8 cellular contexts compared by ENCODE assay signal in the genomic region with DNA sequence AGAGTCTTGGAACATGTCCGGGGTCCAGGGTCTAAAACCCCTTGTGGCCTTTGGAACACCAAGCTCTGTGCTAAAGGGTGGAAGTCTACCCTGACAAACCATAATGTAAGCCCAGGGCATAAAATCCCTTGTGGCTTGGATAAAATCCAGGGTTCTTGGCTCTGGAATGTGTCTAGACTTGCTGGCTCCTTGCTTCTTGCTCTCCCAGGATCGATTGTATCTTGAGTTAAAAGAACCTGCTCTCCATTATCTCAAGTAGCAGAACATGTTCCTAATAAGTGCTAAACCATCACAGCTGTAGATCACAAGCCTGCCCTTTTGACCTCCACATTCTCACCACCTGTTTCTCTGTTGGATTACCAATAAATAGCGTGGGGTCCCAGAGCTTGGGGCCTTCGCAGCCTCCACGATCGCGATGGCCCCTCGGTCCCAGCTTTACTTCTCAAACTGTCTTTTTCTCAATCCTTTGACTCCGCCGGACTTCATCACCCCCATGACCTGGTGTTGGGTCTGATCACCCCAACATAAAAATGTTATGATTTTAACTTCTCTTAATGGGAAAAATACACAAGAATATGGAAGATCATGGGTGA.
DNase-seq lines count a peak whose midpoint lies in the region; ATAC-seq, FAIRE-seq and TF ChIP-seq lines count a peak whose summit lies in the region.
"Not testable (repeated sequence)": the region's sequence is repeated elsewhere in the genome, so short reads cannot be mapped to it uniquely, and the experiment has no call there.

No MANE protein-coding gene starts in this region.

- H3K9me3 Mint-ChIP-seq in activated naive CD8-positive, alpha-beta T cell treated with anti-CD3 and anti-CD28 coated beads, Interleukin-2, amount 50 U/mL, for 24 hours; MCF 10A (ENCODE audit: unreplicated experiment): not testable (repeated sequence)

- TF ChIP-seq CTCF in MCF 10A (IDR thresholded peaks at IDR 0.05; ENCODE audit: unreplicated experiment); fibroblast of pulmonary artery (IDR thresholded peaks at IDR 0.05; ENCODE audit: low read length, missing control alignments): not testable (repeated sequence)

- CTCF ChIA-PET in MCF 10A (lab: Yijun Ruan, JAX) = not testable (repeated sequence)

- H3K27me3 Mint-ChIP-seq in activated naive CD8-positive, alpha-beta T cell treated with anti-CD3 and anti-CD28 coated beads, Interleukin-2, amount 50 U/mL, for 24 hours = not testable (repeated sequence)
- peaks cover 48% of the 10 kb centered on the region for H3K27me3 Mint-ChIP-seq in MCF 10A (ENCODE audit: insufficient read depth, unreplicated experiment)

- peak; percentile 72 for FAIRE-seq in urothelium cell line (lab: Jason Lieb, UNC)

- POLR2A ChIA-PET in MCF 10A (lab: Yijun Ruan, JAX) = not testable (repeated sequence)

- BruUV-seq in MCF 10A (replicated peaks; lab: Mats Ljungman, UMichigan) = not testable (repeated sequence)

- intact Hi-C loops in MCF 10A (cut with micrococcal nuclease) = not testable (repeated sequence)

- H3K4me1 Mint-ChIP-seq in activated naive CD8-positive, alpha-beta T cell treated with anti-CD3 and anti-CD28 coated beads, Interleukin-2, amount 50 U/mL, for 24 hours; MCF 10A (ENCODE audit: insufficient read depth, unreplicated experiment): not testable (repeated sequence)

- H3K36me3 Mint-ChIP-seq in activated naive CD8-positive, alpha-beta T cell treated with anti-CD3 and anti-CD28 coated beads, Interleukin-2, amount 50 U/mL, for 24 hours (ENCODE audit: low read depth); MCF 10A (ENCODE audit: insufficient read depth, unreplicated experiment): not testable (repeated sequence)

- DNase-seq in Daoy (ENCODE audit: low read depth) = peak; percentile 14
- peak; percentile 42 for DNase-seq in HT1080 (ENCODE audit: low read depth)
- peak; percentile 8 for DNase-seq in NCI-H69 (lab: John Stamatoyannopoulos, UW)
- not testable (repeated sequence) for DNase-seq in activated naive CD8-positive, alpha-beta T cell treated with anti-CD3 and anti-CD28 coated beads, Interleukin-2, amount 50 U/mL, for 24 hours; urothelium cell line (ENCODE audit: low spot score)
- peak; percentile 33 for DNase-seq in MCF 10A (ENCODE audit: unreplicated experiment)
- peak; percentile 38 for DNase-seq in fibroblast of pulmonary artery (ENCODE audit: low read depth)
- peak; percentile 42 for DNase-seq in kidney tubule cell (ENCODE audit: low spot score)

- not testable (repeated sequence) for ATAC-seq in activated naive CD8-positive, alpha-beta T cell treated with anti-CD3 and anti-CD28 coated beads, Interleukin-2, amount 50 U/mL, for 24 hours

- H3K4me3 ChIP-seq in fibroblast of pulmonary artery (replicated peaks; ENCODE audit: low read depth, low read length) = not testable (repeated sequence)

- peak overlapping the region; percentile 59 for H3K27ac Mint-ChIP-seq in activated naive CD8-positive, alpha-beta T cell treated with anti-CD3 and anti-CD28 coated beads, Interleukin-2, amount 50 U/mL, for 24 hours
- not testable (repeated sequence) for H3K27ac Mint-ChIP-seq in MCF 10A (ENCODE audit: low read depth, unreplicated experiment)

- not testable (repeated sequence) for H3K4me3 Mint-ChIP-seq in activated naive CD8-positive, alpha-beta T cell treated with anti-CD3 and anti-CD28 coated beads, Interleukin-2, amount 50 U/mL, for 24 hours; MCF 10A (ENCODE audit: unreplicated experiment)
